ENCODE assay signal across 8 cellular contexts in the genomic region with DNA sequence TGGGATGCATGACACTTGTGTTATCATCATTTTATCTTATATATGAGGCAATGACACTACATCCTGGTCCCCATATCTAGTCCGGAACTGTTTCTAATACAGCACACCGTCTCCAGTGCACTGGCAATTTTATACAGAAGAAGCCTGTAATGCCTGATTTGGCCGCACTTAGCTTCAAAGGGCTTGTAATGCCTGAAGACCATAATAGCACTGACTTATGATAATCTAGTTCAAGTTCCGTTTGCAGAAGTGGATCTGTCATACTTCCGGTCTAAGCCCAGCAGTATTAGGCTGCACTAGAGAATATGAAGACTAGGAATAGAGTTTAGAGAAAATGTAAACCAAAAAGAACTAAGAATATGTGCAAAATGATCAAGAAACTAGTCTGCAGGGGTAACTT. TPM values are rescaled to one million over a fixed set of nuclear protein-coding genes. Genes with fewer than 3 reads are reported as not detected.
DNase-seq lines count a peak whose midpoint lies in the region; ATAC-seq and TF ChIP-seq lines count a peak whose summit lies in the region.

No MANE protein-coding gene starts in this region.

- no peak for ATAC-seq in activated T-cell treated with anti-CD3 and anti-CD28 coated beads, Interleukin-2, amount 50 U/mL, for 72 hours (replicated peaks in 1 of 2)

- H3K4me1 ChIP-seq in ascending aorta (peaks cover 0 to 19% of the 10 kb centered on the region in 2 donors), thyroid gland (peaks cover 5 to 27% of the 10 kb centered on the region in 2 donors)

- no peaks in the 10 kb centered on the region for H3K27me3 Mint-ChIP-seq in activated T-cell treated with anti-CD3 and anti-CD28 coated beads, Interleukin-2, amount 50 U/mL, for 72 hours (ENCODE audit: low read depth)

- peaks cover 60% of the 10 kb centered on the region for H3K4me1 Mint-ChIP-seq in activated T-cell treated with anti-CD3 and anti-CD28 coated beads, Interleukin-2, amount 50 U/mL, for 72 hours (ENCODE audit: low read depth)

- H3K9me3 ChIP-seq in ascending aorta: no peaks in the 10 kb centered on the region
- no peaks in the 10 kb centered on the region for H3K9me3 ChIP-seq in thyroid gland

- H3K36me3 ChIP-seq in ascending aorta (peaks cover 0 to 9% of the 10 kb centered on the region in 2 donors), thyroid gland (no peaks in the 10 kb centered on the region)

- H3K4me3 ChIP-seq in ascending aorta: peak overlapping the region; percentile 86 to 93
- peak overlapping the region in 2 of 3 donors; percentile 87 to 91 for H3K4me3 ChIP-seq in thyroid gland (replicated peaks in 1 of 3)

- peak in 1 of 2 donors; percentile 6 for DNase-seq in activated T-cell treated with anti-CD3 and anti-CD28 coated beads, Interleukin-2, amount 50 U/mL, for 72 hours
- DNase-seq in activated T-cell treated with anti-CD3 and anti-CD28 coated beads for 4 hours (no peak), MV-4-11 (lab: John Stamatoyannopoulos, UW) (peak; percentile 82), ascending aorta (ENCODE audit: low spot score in 2 of 2) (no peak), kidney tubule cell (ENCODE audit: low spot score) (peak; percentile 37), thyroid gland (no peak), anterior cingulate cortex (lab: John Stamatoyannopoulos, UW) (no peak), NCI-H2081 treated with DMSO at 0.1 percent for 48 hours (lab: John Stamatoyannopoulos, UW) (no peak)

- H3K36me3 Mint-ChIP-seq in activated T-cell treated with anti-CD3 and anti-CD28 coated beads, Interleukin-2, amount 50 U/mL, for 72 hours (ENCODE audit: insufficient read depth in 2 of 2): peaks cover 8 to 17% of the 10 kb centered on the region in 2 donors

- no peak for TF ChIP-seq CTCF in ascending aorta (IDR thresholded peaks at IDR 0.05)
- TF ChIP-seq CTCF in thyroid gland (IDR thresholded peaks at IDR 0.05): no peak

- intact Hi-C loops in ascending aorta (cut with DNase I): loop anchor here (10.0 kb wide), 1 partner anchor 787 kb away; the partner anchor contains the start of gene ICE2
- intact Hi-C loops in thyroid gland (cut with DNase I): no loop called here

- 22 to 38% methylated on average over 5 of the region's 5 CpGs for WGBS in thyroid gland, 2 donors

- H3K27ac ChIP-seq in ascending aorta (peak overlapping the region; percentile 96 to 99), thyroid gland (peak overlapping the region in 2 of 3 donors; percentile 96 to 99)

- H3K4me3 Mint-ChIP-seq in activated T-cell treated with anti-CD3 and anti-CD28 coated beads, Interleukin-2, amount 50 U/mL, for 72 hours: peak overlapping the region; percentile 82 to 100

- H3K9me3 Mint-ChIP-seq in activated T-cell treated with anti-CD3 and anti-CD28 coated beads, Interleukin-2, amount 50 U/mL, for 72 hours: no peaks in the 10 kb centered on the region

- no peak for TF ChIP-seq POLR2A in thyroid gland (IDR thresholded peaks at IDR 0.05)

- H3K27me3 ChIP-seq in ascending aorta (no peaks in the 10 kb centered on the region), thyroid gland (no peaks in the 10 kb centered on the region)

- H3K27ac Mint-ChIP-seq in activated T-cell treated with anti-CD3 and anti-CD28 coated beads, Interleukin-2, amount 50 U/mL, for 72 hours: peak overlapping the region; percentile 99

RNA-seq across cellular contexts. Expression of gene BNIP2, which starts 1.3 kb away (rescaled TPM):
- 10 to 100 TPM; 65.1 to 68.3 TPM for total RNA-seq in activated T-cell treated with anti-CD3 and anti-CD28 coated beads, Interleukin-2, amount 50 U/mL, for 72 hours
- total RNA-seq in ascending aorta (60.1 TPM), thyroid gland (100 to 1,000 TPM in 3 of 4 donors, 10 to 100 TPM in 1; 84.9 to 161 (median 129) TPM)

RNA-seq across cellular contexts. Expression of gene GTF2A2, which starts 30.5 kb away (rescaled TPM):
- 100 to 1,000 TPM; 118 to 132 TPM for total RNA-seq in activated T-cell treated with anti-CD3 and anti-CD28 coated beads, Interleukin-2, amount 50 U/mL, for 72 hours
- 1.4 TPM for total RNA-seq in ascending aorta
- total RNA-seq in thyroid gland: 10 to 100 TPM; 22.3 to 73.6 (median 37.9) TPM

Comparison
In these comparisons a context has a peak if more than half of its experiments do, and no peak if none do; other contexts are left out.
1. DNase-seq: peak in MV-4-11 (single experiment) and kidney tubule cell (single experiment); none in activated T-cell treated with anti-CD3 and anti-CD28 coated beads for 4 hours (single experiment), ascending aorta (0 of 2), thyroid gland (0 of 2), anterior cingulate cortex (0 of 58) and NCI-H2081 treated with DMSO at 0.1 percent for 48 hours (single experiment).